In genomic region chrX:49186125-49187027, GRCh38 we compare ENCODE assay signal across 1 cellular context.
TF ChIP-seq lines count a peak whose summit lies in the region.

A gene with protein sequence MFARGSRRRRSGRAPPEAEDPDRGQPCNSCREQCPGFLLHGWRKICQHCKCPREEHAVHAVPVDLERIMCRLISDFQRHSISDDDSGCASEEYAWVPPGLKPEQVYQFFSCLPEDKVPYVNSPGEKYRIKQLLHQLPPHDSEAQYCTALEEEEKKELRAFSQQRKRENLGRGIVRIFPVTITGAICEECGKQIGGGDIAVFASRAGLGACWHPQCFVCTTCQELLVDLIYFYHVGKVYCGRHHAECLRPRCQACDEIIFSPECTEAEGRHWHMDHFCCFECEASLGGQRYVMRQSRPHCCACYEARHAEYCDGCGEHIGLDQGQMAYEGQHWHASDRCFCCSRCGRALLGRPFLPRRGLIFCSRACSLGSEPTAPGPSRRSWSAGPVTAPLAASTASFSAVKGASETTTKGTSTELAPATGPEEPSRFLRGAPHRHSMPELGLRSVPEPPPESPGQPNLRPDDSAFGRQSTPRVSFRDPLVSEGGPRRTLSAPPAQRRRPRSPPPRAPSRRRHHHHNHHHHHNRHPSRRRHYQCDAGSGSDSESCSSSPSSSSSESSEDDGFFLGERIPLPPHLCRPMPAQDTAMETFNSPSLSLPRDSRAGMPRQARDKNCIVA (minus strand): TSS chrX:49186373. CDS start chrX:49186297, 76 bp downstream.

TF ChIP-seq in HepG2, 621 proteins besides CTCF, POLR2A, EP300 and RAD21 (continued from another document and continues in another):
- no peak for TF ChIP-seq ZNF275 (CRISPR knock-in tag; IDR thresholded peaks at IDR 0.05; ENCODE audit: borderline replicate concordance)
- TF ChIP-seq ZNF296 (CRISPR knock-in tag; conservative IDR thresholded peaks at IDR 0.05): no peak
- TF ChIP-seq ADNP (CRISPR knock-in tag; IDR thresholded peaks at IDR 0.05): no peak
- no peak for TF ChIP-seq ZNF879 (CRISPR knock-in tag; IDR thresholded peaks at IDR 0.05)
- TF ChIP-seq TGIF2 (CRISPR knock-in tag; IDR thresholded peaks at IDR 0.05): no peak
- TF ChIP-seq TCF7 (IDR thresholded peaks at IDR 0.05; ENCODE audit: low read depth): no peak
- no peak for TF ChIP-seq HDAC6 (IDR thresholded peaks at IDR 0.05; ENCODE audit: low read depth, low read length)
- no peak; the same call in 1 of the 2 replicates for TF ChIP-seq ZSCAN31 (CRISPR knock-in tag; IDR thresholded peaks at IDR 0.05; ENCODE audit: low read depth)
- TF ChIP-seq, protein P1, sequence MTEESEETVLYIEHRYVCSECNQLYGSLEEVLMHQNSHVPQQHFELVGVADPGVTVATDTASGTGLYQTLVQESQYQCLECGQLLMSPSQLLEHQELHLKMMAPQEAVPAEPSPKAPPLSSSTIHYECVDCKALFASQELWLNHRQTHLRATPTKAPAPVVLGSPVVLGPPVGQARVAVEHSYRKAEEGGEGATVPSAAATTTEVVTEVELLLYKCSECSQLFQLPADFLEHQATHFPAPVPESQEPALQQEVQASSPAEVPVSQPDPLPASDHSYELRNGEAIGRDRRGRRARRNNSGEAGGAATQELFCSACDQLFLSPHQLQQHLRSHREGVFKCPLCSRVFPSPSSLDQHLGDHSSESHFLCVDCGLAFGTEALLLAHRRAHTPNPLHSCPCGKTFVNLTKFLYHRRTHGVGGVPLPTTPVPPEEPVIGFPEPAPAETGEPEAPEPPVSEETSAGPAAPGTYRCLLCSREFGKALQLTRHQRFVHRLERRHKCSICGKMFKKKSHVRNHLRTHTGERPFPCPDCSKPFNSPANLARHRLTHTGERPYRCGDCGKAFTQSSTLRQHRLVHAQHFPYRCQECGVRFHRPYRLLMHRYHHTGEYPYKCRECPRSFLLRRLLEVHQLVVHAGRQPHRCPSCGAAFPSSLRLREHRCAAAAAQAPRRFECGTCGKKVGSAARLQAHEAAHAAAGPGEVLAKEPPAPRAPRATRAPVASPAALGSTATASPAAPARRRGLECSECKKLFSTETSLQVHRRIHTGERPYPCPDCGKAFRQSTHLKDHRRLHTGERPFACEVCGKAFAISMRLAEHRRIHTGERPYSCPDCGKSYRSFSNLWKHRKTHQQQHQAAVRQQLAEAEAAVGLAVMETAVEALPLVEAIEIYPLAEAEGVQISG (CRISPR knock-in tag; IDR thresholded peaks at IDR 0.05): 0 out of 2 replicates have a peak, but pooled peaks have one; percentile 24
- TF ChIP-seq ZNF543 (CRISPR knock-in tag; IDR thresholded peaks at IDR 0.05): no peak
- TF ChIP-seq KDM5B (CRISPR knock-in tag; IDR thresholded peaks at IDR 0.05; ENCODE audit: borderline replicate concordance): peak; percentile 46; the same call in 1 of the 2 replicates
- TF ChIP-seq CCAR2 (optimal IDR thresholded peaks at IDR 0.05; ENCODE audit: low read depth, low read length): no peak
- no peak for TF ChIP-seq ZNF644 (CRISPR knock-in tag; IDR thresholded peaks at IDR 0.05; ENCODE audit: low read depth)
- TF ChIP-seq ZNF788 (CRISPR knock-in tag; IDR thresholded peaks at IDR 0.05; ENCODE audit: borderline replicate concordance): peak; percentile 77; the same call in 1 of the 2 replicates
- no peak for TF ChIP-seq TMF1 (CRISPR knock-in tag; IDR thresholded peaks at IDR 0.05; ENCODE audit: low read depth)
- TF ChIP-seq RBFOX2 (IDR thresholded peaks at IDR 0.05; ENCODE audit: low read depth, low read length): peak; percentile 85
- 0 out of 2 replicates have a peak, but pooled peaks have one; percentile 21 for TF ChIP-seq ZMYM3 (CRISPR knock-in tag; IDR thresholded peaks at IDR 0.05)
- no peak for TF ChIP-seq ZBTB2 (CRISPR knock-in tag; IDR thresholded peaks at IDR 0.05; ENCODE audit: low read depth)
- peak; percentile 68 for TF ChIP-seq THAP11 (CRISPR knock-in tag; IDR thresholded peaks at IDR 0.05)
- TF ChIP-seq, protein P2, sequence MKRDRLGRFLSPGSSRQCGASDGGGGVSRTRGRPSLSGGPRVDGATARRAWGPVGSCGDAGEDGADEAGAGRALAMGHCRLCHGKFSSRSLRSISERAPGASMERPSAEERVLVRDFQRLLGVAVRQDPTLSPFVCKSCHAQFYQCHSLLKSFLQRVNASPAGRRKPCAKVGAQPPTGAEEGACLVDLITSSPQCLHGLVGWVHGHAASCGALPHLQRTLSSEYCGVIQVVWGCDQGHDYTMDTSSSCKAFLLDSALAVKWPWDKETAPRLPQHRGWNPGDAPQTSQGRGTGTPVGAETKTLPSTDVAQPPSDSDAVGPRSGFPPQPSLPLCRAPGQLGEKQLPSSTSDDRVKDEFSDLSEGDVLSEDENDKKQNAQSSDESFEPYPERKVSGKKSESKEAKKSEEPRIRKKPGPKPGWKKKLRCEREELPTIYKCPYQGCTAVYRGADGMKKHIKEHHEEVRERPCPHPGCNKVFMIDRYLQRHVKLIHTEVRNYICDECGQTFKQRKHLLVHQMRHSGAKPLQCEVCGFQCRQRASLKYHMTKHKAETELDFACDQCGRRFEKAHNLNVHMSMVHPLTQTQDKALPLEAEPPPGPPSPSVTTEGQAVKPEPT (CRISPR knock-in tag; IDR thresholded peaks at IDR 0.05; ENCODE audit: low read depth): no peak
- TF ChIP-seq ATF1 (CRISPR knock-in tag; IDR thresholded peaks at IDR 0.05): no peak
- peak; percentile 43; the same call in 1 of the 2 replicates for TF ChIP-seq PHF21A (CRISPR knock-in tag; IDR thresholded peaks at IDR 0.05)
- TF ChIP-seq, protein P3, sequence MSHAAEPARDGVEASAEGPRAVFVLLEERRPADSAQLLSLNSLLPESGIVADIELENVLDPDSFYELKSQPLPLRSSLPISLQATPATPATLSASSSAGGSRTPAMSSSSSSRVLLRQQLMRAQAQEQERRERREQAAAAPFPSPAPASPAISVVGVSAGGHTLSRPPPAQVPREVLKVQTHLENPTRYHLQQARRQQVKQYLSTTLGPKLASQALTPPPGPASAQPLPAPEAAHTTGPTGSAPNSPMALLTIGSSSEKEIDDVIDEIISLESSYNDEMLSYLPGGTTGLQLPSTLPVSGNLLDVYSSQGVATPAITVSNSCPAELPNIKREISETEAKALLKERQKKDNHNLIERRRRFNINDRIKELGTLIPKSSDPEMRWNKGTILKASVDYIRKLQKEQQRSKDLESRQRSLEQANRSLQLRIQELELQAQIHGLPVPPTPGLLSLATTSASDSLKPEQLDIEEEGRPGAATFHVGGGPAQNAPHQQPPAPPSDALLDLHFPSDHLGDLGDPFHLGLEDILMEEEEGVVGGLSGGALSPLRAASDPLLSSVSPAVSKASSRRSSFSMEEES (CRISPR knock-in tag; IDR thresholded peaks at IDR 0.05): no peak
- TF ChIP-seq ZNF292 (CRISPR knock-in tag; IDR thresholded peaks at IDR 0.05; ENCODE audit: borderline replicate concordance, low read depth): no peak
- TF ChIP-seq, protein P4, sequence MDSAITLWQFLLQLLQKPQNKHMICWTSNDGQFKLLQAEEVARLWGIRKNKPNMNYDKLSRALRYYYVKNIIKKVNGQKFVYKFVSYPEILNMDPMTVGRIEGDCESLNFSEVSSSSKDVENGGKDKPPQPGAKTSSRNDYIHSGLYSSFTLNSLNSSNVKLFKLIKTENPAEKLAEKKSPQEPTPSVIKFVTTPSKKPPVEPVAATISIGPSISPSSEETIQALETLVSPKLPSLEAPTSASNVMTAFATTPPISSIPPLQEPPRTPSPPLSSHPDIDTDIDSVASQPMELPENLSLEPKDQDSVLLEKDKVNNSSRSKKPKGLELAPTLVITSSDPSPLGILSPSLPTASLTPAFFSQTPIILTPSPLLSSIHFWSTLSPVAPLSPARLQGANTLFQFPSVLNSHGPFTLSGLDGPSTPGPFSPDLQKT (CRISPR knock-in tag; IDR thresholded peaks at IDR 0.05; ENCODE audit: borderline replicate concordance): no peak
- no peak for TF ChIP-seq ZNF441 (CRISPR knock-in tag; IDR thresholded peaks at IDR 0.05; ENCODE audit: borderline replicate concordance)
- TF ChIP-seq, protein P5, sequence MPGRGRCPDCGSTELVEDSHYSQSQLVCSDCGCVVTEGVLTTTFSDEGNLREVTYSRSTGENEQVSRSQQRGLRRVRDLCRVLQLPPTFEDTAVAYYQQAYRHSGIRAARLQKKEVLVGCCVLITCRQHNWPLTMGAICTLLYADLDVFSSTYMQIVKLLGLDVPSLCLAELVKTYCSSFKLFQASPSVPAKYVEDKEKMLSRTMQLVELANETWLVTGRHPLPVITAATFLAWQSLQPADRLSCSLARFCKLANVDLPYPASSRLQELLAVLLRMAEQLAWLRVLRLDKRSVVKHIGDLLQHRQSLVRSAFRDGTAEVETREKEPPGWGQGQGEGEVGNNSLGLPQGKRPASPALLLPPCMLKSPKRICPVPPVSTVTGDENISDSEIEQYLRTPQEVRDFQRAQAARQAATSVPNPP (CRISPR knock-in tag; IDR thresholded peaks at IDR 0.05): no peak
- no peak for TF ChIP-seq ZNF496 (CRISPR knock-in tag; IDR thresholded peaks at IDR 0.05; ENCODE audit: insufficient replicate concordance)
- TF ChIP-seq, protein P6, sequence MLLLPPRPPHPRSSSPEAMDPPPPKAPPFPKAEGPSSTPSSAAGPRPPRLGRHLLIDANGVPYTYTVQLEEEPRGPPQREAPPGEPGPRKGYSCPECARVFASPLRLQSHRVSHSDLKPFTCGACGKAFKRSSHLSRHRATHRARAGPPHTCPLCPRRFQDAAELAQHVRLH (CRISPR knock-in tag; IDR thresholded peaks at IDR 0.05; ENCODE audit: borderline replicate concordance, low read depth): no peak
- TF ChIP-seq, protein P7, sequence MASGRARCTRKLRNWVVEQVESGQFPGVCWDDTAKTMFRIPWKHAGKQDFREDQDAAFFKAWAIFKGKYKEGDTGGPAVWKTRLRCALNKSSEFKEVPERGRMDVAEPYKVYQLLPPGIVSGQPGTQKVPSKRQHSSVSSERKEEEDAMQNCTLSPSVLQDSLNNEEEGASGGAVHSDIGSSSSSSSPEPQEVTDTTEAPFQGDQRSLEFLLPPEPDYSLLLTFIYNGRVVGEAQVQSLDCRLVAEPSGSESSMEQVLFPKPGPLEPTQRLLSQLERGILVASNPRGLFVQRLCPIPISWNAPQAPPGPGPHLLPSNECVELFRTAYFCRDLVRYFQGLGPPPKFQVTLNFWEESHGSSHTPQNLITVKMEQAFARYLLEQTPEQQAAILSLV (CRISPR knock-in tag; IDR thresholded peaks at IDR 0.05; ENCODE audit: borderline replicate concordance): no peak
- no peak for TF ChIP-seq ZNF747 (CRISPR knock-in tag; IDR thresholded peaks at IDR 0.05; ENCODE audit: borderline replicate concordance)
- TF ChIP-seq FOXC1 (CRISPR knock-in tag; IDR thresholded peaks at IDR 0.05; ENCODE audit: borderline replicate concordance): no peak
- TF ChIP-seq ZNF10 (CRISPR knock-in tag; IDR thresholded peaks at IDR 0.05; ENCODE audit: borderline replicate concordance, low read depth): no peak
- no peak for TF ChIP-seq ATAD3A (CRISPR knock-in tag; IDR thresholded peaks at IDR 0.05)
- TF ChIP-seq, protein P8, sequence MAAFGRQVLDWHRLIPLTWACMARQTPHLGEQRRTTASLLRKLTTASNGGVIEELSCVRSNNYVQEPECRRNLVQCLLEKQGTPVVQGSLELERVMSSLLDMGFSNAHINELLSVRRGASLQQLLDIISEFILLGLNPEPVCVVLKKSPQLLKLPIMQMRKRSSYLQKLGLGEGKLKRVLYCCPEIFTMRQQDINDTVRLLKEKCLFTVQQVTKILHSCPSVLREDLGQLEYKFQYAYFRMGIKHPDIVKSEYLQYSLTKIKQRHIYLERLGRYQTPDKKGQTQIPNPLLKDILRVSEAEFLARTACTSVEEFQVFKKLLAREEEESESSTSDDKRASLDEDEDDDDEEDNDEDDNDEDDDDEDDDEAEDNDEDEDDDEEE (CRISPR knock-in tag; IDR thresholded peaks at IDR 0.05): no peak
- TF ChIP-seq FOXM1 (CRISPR knock-in tag; IDR thresholded peaks at IDR 0.05): no peak
- no peak for TF ChIP-seq AGO1 (IDR thresholded peaks at IDR 0.05; ENCODE audit: low read depth, low read length, poor library complexity, severe bottlenecking)
- TF ChIP-seq POLR2AphosphoS2 (IDR thresholded peaks at IDR 0.05; ENCODE audit: low read depth, low read length): no peak
- TF ChIP-seq ZSCAN22 (CRISPR knock-in tag; IDR thresholded peaks at IDR 0.05): no peak
- TF ChIP-seq FIP1L1 (IDR thresholded peaks at IDR 0.05; ENCODE audit: borderline replicate concordance, insufficient read depth, low read depth, low read length): no peak
- TF ChIP-seq ZNF556 (CRISPR knock-in tag; IDR thresholded peaks at IDR 0.05; ENCODE audit: borderline replicate concordance): no peak
- peak; percentile 67 for TF ChIP-seq PHF8 (CRISPR knock-in tag; IDR thresholded peaks at IDR 0.05)
- no peak for TF ChIP-seq ZNF674 (CRISPR knock-in tag; IDR thresholded peaks at IDR 0.05; ENCODE audit: low read depth)
- no peak for TF ChIP-seq SALL2 (CRISPR knock-in tag; IDR thresholded peaks at IDR 0.05)
- TF ChIP-seq GABPA (IDR thresholded peaks at IDR 0.05; ENCODE audit: low read depth, low read length): no peak
- TF ChIP-seq GABPA (CRISPR knock-in tag; IDR thresholded peaks at IDR 0.05; ENCODE audit: low read depth): no peak
- TF ChIP-seq KLF15 (CRISPR knock-in tag; IDR thresholded peaks at IDR 0.05; ENCODE audit: borderline replicate concordance): no peak
- peak; percentile 98 for TF ChIP-seq SIX4 (CRISPR knock-in tag; IDR thresholded peaks at IDR 0.05)
- TF ChIP-seq, protein P9, sequence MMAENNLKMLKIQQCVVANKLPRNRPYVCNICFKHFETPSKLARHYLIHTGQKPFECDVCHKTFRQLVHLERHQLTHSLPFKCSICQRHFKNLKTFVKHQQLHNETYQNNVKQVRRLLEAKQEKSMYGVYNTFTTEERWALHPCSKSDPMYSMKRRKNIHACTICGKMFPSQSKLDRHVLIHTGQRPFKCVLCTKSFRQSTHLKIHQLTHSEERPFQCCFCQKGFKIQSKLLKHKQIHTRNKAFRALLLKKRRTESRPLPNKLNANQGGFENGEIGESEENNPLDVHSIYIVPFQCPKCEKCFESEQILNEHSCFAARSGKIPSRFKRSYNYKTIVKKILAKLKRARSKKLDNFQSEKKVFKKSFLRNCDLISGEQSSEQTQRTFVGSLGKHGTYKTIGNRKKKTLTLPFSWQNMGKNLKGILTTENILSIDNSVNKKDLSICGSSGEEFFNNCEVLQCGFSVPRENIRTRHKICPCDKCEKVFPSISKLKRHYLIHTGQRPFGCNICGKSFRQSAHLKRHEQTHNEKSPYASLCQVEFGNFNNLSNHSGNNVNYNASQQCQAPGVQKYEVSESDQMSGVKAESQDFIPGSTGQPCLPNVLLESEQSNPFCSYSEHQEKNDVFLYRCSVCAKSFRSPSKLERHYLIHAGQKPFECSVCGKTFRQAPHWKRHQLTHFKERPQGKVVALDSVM (CRISPR knock-in tag; IDR thresholded peaks at IDR 0.05): no peak
